9 cellular contexts compared by ENCODE assay signal in genomic region chr1:27402349-27402754, GRCh38. TPM values are rescaled to one million over a fixed set of nuclear protein-coding genes. Genes with fewer than 3 reads are reported as not detected.
A peak's percentile ranks its signal among the peaks of the same experiment; 100 is the strongest.
DNase-seq lines count a peak whose midpoint lies in the region; ATAC-seq and TF ChIP-seq lines count a peak whose summit lies in the region.
"Had no signal": no experiment of that assay in that cellular context is flagged by ENCODE, and none has a peak within 500 bp of the region (broad histone marks: within the 10 kb centered on the region; RNA-seq: fewer than 3 reads in every experiment).

No MANE protein-coding gene starts in this region.

- intact Hi-C loops in left ventricle myocardium superior (cut with micrococcal nuclease), result no loop called here
- intact Hi-C loops in psoas muscle (cut with DNase I), result loop anchor here in 1 of 2 donors (5.0 kb wide), 1 partner anchor 260 kb away; no protein-coding TSS in a partner anchor

- H3K4me1 ChIP-seq in adipocyte (ENCODE audit: control insufficient read depth, insufficient read depth, low read length) (peaks cover 73% of the 10 kb centered on the region), psoas muscle (peaks cover 50% of the 10 kb centered on the region)

- no peaks in the 10 kb centered on the region for H3K9me3 ChIP-seq in adipocyte (ENCODE audit: control insufficient read depth, low read length)
- no peaks in the 10 kb centered on the region for H3K9me3 ChIP-seq in psoas muscle

- H3K9ac ChIP-seq in adipocyte (ENCODE audit: low read length), result peak overlapping the region; percentile 76

- H3K36me3 ChIP-seq in H7 (replicated peaks; ENCODE audit: control insufficient read depth, insufficient read depth, low read length) (no peaks in the 10 kb centered on the region), adipocyte (ENCODE audit: control insufficient read depth, insufficient read depth, low read length, severe bottlenecking) (peaks cover 6% of the 10 kb centered on the region), psoas muscle (ENCODE audit: insufficient read depth in 1 of 2, low read depth in 1 of 2) (peaks cover 0 to 9% of the 10 kb centered on the region in 2 donors)

- 21 to 22% (median 22%) methylated on average over 8 of the region's 8 CpGs for WGBS in psoas muscle, 3 donors

- DNase-seq in Ammon's horn (ENCODE audit: low spot score), result peak; percentile 84
- DNase-seq in H7, result peak; percentile 85
- DNase-seq in adipocyte (ENCODE audit: low read depth), result peak; percentile 72
- DNase-seq in left ventricle myocardium superior, result peak; percentile 83
- peak; percentile 75 to 89 for DNase-seq in psoas muscle
- DNase-seq in SW 1271 (lab: John Stamatoyannopoulos, UW), result no peak

- H3K4me3 ChIP-seq in H7 (ENCODE audit: insufficient read depth, low read depth, low read length) (no peak overlapping the region), adipocyte (ENCODE audit: low read length) (no peak overlapping the region), psoas muscle (peak overlapping the region; percentile 45)

- no peaks in the 10 kb centered on the region for H3K27me3 ChIP-seq in H7 (ENCODE audit: control insufficient read depth, insufficient read depth, low read length)
- H3K27me3 ChIP-seq in adipocyte (replicated peaks; ENCODE audit: control insufficient read depth, insufficient read depth, low read length), result no peaks in the 10 kb centered on the region
- peaks cover 0 to 3% (median 0%) of the 10 kb centered on the region in 3 donors for H3K27me3 ChIP-seq in psoas muscle (ENCODE audit: insufficient read depth in 3 of 3, low read length in 2 of 3)

- ATAC-seq in left ventricle myocardium superior (peak; percentile 52), psoas muscle (peak; percentile 52 to 71 (median 59)), HG03108 (IDR thresholded peaks at IDR 0.05; ENCODE audit: unreplicated experiment) (no peak), HG03139 (IDR thresholded peaks at IDR 0.05; ENCODE audit: unreplicated experiment) (no peak)

- peak; percentile 56 for TF ChIP-seq CTCF in psoas muscle (IDR thresholded peaks at IDR 0.05)

- H3K27ac ChIP-seq in psoas muscle, result peak overlapping the region; percentile 85

RNA-seq across cellular contexts. Expression of gene GPR3, which starts 9.9 kb away (rescaled TPM):
- 5.8 and 8.5 TPM in 2 replicates for total RNA-seq in H7 (2014; rRNA removed; shearing (Covaris generic))
- total RNA-seq in left ventricle myocardium superior (0.12 TPM), psoas muscle (1 to 10 TPM in 1 of 4 donors, under 1 TPM in 1, not detected in 2; 0.42 to 1.3 TPM)
- under 1 TPM; 0.12 to 0.98 (median 0.31) TPM for polyA plus RNA-seq in psoas muscle

RNA-seq across cellular contexts. Expression of gene CD164L2, which starts 19.2 kb away (rescaled TPM):
- total RNA-seq in H7 (2014; rRNA removed; shearing (Covaris generic)), result 1.7 and 3.8 TPM in 2 replicates
- total RNA-seq in left ventricle myocardium superior (not detected), psoas muscle (not detected)
- polyA plus RNA-seq in psoas muscle, result not detected
- polyA plus RNA-seq: neural cell had no signal

RNA-seq across cellular contexts. Expression of gene FCN3, which starts 27.7 kb away (rescaled TPM):
- 0.14 TPM in 1 of 2 replicates, not detected in the other for total RNA-seq in H7 (2014; rRNA removed; shearing (Covaris generic))
- 19.3 TPM for total RNA-seq in left ventricle myocardium superior
- total RNA-seq in psoas muscle, result 10 to 100 TPM in 1 of 4 donors, 1 to 10 TPM in 3; 3.4 to 12.9 (median 5.8) TPM
- 10 to 100 TPM; 18.6 to 34.6 (median 21.9) TPM for polyA plus RNA-seq in psoas muscle
- polyA plus RNA-seq: neural cell had no signal

RNA-seq across cellular contexts. Expression of gene MAP3K6, which starts 35.6 kb away (rescaled TPM):
- 10.7 and 14.6 TPM in 2 replicates for total RNA-seq in H7 (2014; rRNA removed; shearing (Covaris generic))
- total RNA-seq in left ventricle myocardium superior (46.6 TPM), psoas muscle (10 to 100 TPM; 16.1 to 29.8 (median 22.8) TPM)
- 10 to 100 TPM; 11.1 to 17.6 (median 12.9) TPM for polyA plus RNA-seq in psoas muscle

Comparison
In these comparisons a context has a peak if more than half of its experiments do, and no peak if none do; other contexts are left out.
1. DNase-seq: peak in Ammon's horn (single experiment), H7 (single experiment), adipocyte (single experiment), left ventricle myocardium superior (single experiment) and psoas muscle (2 of 2); none in SW 1271 (0 of 2).
2. ATAC-seq: peak in left ventricle myocardium superior (single experiment) and psoas muscle (4 of 4); none in HG03108 (single experiment) and HG03139 (single experiment).